Comparison of ENCODE assay signal across 1 cellular context in the genomic region with DNA sequence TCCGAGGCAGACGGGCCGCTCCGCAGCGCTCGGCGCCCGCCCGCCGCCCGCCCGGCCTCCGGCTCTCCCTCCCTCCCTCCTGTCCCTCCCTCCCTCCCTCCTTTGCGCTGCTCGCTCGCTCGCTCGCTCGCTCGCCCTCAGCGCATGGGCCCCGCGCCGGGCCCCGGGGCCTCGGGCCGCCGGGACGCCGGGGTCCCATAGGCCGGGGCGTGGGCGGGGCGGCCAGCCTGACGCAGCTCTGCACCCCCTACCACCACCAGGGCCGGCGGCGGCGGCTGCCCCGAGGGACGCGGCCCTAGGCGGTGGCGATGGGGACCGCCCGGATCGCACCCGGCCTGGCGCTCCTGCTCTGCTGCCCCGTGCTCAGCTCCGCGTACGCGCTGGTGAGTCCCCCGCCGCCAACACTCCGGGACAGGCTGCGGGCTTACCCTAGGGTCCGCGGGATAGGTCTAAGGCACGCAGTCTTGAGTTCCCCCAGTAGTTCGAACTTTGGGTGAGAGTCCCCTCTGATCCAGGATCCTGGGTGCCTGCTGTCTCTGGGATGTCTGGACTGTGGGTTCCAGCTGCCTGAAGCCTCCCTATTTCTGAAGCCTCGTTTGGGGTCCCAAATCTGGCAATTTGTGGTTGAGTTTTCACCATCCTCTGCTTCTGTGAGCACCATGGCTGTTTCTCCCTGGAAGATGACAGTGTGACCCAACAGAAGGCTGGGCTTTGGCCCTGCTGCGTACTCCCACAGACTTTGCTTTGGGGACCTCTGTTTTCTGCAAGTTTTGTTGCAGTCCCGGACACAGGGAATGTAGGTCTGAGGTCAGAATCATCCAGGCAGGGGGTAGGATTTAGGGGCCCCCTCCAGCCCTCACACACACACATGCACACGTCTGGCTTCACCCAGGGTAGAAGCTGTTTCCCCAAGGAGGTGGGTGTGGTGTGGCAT.
TF ChIP-seq lines count a peak whose summit lies in the region.

No MANE protein-coding gene starts in this region.

TF ChIP-seq in H1, 55 proteins besides CTCF, POLR2A, EP300 and RAD21:
- TF ChIP-seq, protein P1, sequence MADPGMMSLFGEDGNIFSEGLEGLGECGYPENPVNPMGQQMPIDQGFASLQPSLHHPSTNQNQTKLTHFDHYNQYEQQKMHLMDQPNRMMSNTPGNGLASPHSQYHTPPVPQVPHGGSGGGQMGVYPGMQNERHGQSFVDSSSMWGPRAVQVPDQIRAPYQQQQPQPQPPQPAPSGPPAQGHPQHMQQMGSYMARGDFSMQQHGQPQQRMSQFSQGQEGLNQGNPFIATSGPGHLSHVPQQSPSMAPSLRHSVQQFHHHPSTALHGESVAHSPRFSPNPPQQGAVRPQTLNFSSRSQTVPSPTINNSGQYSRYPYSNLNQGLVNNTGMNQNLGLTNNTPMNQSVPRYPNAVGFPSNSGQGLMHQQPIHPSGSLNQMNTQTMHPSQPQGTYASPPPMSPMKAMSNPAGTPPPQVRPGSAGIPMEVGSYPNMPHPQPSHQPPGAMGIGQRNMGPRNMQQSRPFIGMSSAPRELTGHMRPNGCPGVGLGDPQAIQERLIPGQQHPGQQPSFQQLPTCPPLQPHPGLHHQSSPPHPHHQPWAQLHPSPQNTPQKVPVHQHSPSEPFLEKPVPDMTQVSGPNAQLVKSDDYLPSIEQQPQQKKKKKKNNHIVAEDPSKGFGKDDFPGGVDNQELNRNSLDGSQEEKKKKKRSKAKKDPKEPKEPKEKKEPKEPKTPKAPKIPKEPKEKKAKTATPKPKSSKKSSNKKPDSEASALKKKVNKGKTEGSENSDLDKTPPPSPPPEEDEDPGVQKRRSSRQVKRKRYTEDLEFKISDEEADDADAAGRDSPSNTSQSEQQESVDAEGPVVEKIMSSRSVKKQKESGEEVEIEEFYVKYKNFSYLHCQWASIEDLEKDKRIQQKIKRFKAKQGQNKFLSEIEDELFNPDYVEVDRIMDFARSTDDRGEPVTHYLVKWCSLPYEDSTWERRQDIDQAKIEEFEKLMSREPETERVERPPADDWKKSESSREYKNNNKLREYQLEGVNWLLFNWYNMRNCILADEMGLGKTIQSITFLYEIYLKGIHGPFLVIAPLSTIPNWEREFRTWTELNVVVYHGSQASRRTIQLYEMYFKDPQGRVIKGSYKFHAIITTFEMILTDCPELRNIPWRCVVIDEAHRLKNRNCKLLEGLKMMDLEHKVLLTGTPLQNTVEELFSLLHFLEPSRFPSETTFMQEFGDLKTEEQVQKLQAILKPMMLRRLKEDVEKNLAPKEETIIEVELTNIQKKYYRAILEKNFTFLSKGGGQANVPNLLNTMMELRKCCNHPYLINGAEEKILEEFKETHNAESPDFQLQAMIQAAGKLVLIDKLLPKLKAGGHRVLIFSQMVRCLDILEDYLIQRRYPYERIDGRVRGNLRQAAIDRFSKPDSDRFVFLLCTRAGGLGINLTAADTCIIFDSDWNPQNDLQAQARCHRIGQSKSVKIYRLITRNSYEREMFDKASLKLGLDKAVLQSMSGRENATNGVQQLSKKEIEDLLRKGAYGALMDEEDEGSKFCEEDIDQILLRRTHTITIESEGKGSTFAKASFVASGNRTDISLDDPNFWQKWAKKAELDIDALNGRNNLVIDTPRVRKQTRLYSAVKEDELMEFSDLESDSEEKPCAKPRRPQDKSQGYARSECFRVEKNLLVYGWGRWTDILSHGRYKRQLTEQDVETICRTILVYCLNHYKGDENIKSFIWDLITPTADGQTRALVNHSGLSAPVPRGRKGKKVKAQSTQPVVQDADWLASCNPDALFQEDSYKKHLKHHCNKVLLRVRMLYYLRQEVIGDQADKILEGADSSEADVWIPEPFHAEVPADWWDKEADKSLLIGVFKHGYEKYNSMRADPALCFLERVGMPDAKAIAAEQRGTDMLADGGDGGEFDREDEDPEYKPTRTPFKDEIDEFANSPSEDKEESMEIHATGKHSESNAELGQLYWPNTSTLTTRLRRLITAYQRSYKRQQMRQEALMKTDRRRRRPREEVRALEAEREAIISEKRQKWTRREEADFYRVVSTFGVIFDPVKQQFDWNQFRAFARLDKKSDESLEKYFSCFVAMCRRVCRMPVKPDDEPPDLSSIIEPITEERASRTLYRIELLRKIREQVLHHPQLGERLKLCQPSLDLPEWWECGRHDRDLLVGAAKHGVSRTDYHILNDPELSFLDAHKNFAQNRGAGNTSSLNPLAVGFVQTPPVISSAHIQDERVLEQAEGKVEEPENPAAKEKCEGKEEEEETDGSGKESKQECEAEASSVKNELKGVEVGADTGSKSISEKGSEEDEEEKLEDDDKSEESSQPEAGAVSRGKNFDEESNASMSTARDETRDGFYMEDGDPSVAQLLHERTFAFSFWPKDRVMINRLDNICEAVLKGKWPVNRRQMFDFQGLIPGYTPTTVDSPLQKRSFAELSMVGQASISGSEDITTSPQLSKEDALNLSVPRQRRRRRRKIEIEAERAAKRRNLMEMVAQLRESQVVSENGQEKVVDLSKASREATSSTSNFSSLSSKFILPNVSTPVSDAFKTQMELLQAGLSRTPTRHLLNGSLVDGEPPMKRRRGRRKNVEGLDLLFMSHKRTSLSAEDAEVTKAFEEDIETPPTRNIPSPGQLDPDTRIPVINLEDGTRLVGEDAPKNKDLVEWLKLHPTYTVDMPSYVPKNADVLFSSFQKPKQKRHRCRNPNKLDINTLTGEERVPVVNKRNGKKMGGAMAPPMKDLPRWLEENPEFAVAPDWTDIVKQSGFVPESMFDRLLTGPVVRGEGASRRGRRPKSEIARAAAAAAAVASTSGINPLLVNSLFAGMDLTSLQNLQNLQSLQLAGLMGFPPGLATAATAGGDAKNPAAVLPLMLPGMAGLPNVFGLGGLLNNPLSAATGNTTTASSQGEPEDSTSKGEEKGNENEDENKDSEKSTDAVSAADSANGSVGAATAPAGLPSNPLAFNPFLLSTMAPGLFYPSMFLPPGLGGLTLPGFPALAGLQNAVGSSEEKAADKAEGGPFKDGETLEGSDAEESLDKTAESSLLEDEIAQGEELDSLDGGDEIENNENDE (IDR thresholded peaks at IDR 0.05; ENCODE audit: insufficient replicate concordance, low read length), result no peak
- TF ChIP-seq GTF2F1 (IDR thresholded peaks at IDR 0.05; ENCODE audit: borderline replicate concordance, low read depth, low read length) (no peak), HDAC2 (IDR thresholded peaks at IDR 0.05; ENCODE audit: borderline replicate concordance in 1 of 2, low read depth in 2 of 2, low read length in 2 of 2) (no peak), PHF8 (conservative IDR thresholded peaks at IDR 0.05; ENCODE audit: low read depth, low read length) (no peak), SUZ12 (IDR thresholded peaks at IDR 0.05; ENCODE audit: low read length) (peak; percentile 77; the same call in 1 of the 2 replicates), EZH2 (IDR thresholded peaks at IDR 0.05; ENCODE audit: low read depth, low read length, severe bottlenecking) (peak; percentile 71), SIN3A (conservative IDR thresholded peaks at IDR 0.05 in 1 of 2, IDR thresholded peaks at IDR 0.05 in 1 of 2; ENCODE audit: low read depth in 1 of 2, low read length in 2 of 2) (no peak), ASH2L (IDR thresholded peaks at IDR 0.05; ENCODE audit: low read length) (no peak), RNF2 (IDR thresholded peaks at IDR 0.05; ENCODE audit: borderline replicate concordance, low read depth, low read length, missing control alignments, poor library complexity, severe bottlenecking) (peak; percentile 67), KDM4A (IDR thresholded peaks at IDR 0.05; ENCODE audit: low read depth, low read length, severe bottlenecking) (peak; percentile 19)
- TF ChIP-seq, protein P2, sequence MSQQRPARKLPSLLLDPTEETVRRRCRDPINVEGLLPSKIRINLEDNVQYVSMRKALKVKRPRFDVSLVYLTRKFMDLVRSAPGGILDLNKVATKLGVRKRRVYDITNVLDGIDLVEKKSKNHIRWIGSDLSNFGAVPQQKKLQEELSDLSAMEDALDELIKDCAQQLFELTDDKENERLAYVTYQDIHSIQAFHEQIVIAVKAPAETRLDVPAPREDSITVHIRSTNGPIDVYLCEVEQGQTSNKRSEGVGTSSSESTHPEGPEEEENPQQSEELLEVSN (IDR thresholded peaks at IDR 0.05), result no peak
